ENCODE assay signal across 8 cellular contexts in the genomic region with DNA sequence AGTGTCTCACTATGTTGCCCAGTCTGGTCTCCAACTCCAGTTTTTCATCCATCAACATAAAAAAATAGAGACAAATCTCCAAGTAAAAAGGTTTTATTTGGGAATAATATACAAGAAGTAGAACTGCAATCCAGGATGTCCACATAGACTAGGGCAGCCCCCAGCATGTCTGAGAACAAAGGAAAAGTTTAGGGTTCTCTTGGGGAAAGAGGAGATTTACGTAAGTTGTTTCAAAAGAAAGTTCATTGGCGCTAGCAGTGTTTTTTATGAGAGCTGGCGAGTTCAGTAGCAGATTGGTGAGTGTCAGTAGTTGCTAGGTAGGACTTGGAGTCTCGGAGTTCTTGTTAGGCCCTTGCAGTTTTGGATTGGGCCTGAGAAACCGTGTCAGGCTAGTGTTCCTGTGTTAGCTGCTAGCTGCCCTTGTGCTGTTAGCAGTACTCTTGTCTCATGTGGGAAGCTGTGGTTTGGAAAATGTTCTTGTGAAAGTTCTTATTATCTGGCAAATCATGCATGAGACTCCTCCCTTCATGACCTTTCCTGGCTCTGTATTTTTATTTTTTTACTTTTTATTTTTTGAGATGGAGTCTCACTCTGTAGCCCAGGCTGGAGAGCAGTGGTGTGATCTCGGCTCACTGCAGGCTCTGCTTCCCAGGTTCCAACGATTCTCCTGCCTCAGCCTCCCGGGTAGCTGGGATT. TPM values are rescaled to one million over a fixed set of nuclear protein-coding genes. Genes with fewer than 3 reads are reported as not detected.
DNase-seq lines count a peak whose midpoint lies in the region; ATAC-seq, FAIRE-seq and TF ChIP-seq lines count a peak whose summit lies in the region.

No MANE protein-coding gene starts in this region.

- peak; percentile 53 to 54 for ATAC-seq in activated T-cell treated with anti-CD3 and anti-CD28 coated beads, Interleukin-2, amount 50 U/mL, for 72 hours (replicated peaks in 1 of 2)
- peak; percentile 93 for ATAC-seq in HG02642 (IDR thresholded peaks at IDR 0.05; ENCODE audit: poor library complexity, unreplicated experiment)

- no peaks in the 10 kb centered on the region for H4K20me1 ChIP-seq in H1 (replicated peaks in 1 of 2; ENCODE audit: control insufficient read depth in 1 of 2, insufficient read depth in 2 of 2, low read length in 2 of 2)

- peaks cover 27% of the 10 kb centered on the region for H3K27me3 Mint-ChIP-seq in activated T-cell treated with anti-CD3 and anti-CD28 coated beads, Interleukin-2, amount 50 U/mL, for 72 hours (ENCODE audit: low read depth)

- H2BK5ac ChIP-seq in H1 (ENCODE audit: low read depth, low read length): 0 out of 2 replicates have a peak overlapping the region, but pooled peaks have one; percentile 18

- no peak overlapping the region for H2BK12ac ChIP-seq in H1 (ENCODE audit: low read depth, low read length)

- H2AFZ ChIP-seq in H1 (ENCODE audit: low read length): 0 out of 2 replicates have a peak overlapping the region, but pooled peaks have one; percentile 47

- H3K56ac ChIP-seq in H1 (replicated peaks; ENCODE audit: insufficient read length, low read depth, low read length): no peak overlapping the region

- no peak overlapping the region for H2BK15ac ChIP-seq in H1 (ENCODE audit: low read length)

- H2BK20ac ChIP-seq in H1 (ENCODE audit: low read length): no peak overlapping the region

- DNase-seq in activated T-cell treated with anti-CD3 and anti-CD28 coated beads, Interleukin-2, amount 50 U/mL, for 72 hours: peak; percentile 3 to 10
- DNase-seq in activated T-cell treated with anti-CD3 and anti-CD28 coated beads, Interleukin-2, amount 50 U/mL, for 48 hours: no peak
- DNase-seq in NOMO-1 treated with DMSO at 0.1 percent for 48 hours (lab: John Stamatoyannopoulos, UW; ENCODE audit: unreplicated experiment) (peak; percentile 95), H1 (ENCODE audit: low read depth in 1 of 2, low spot score in 2 of 2) (no peak), SHP77 (lab: John Stamatoyannopoulos, UW) (no peak), NK-92 (lab: John Stamatoyannopoulos, UW; ENCODE audit: unreplicated experiment) (no peak)

- TF ChIP-seq CTCF in H1 (IDR thresholded peaks at IDR 0.05; ENCODE audit: control extremely low read depth in 1 of 3, insufficient read depth in 1 of 3, low read depth in 1 of 3, low read length in 3 of 3): no peak

- H3K4me3 ChIP-seq in H1 (ENCODE audit: extremely low read depth in 1 of 4, insufficient read depth in 2 of 4, low read depth in 3 of 4, low read length in 4 of 4): no peak overlapping the region
- no peak overlapping the region for H3K4me3 ChIP-seq in muscle layer of colon (ENCODE audit: low read depth in 1 of 2, low read length in 2 of 2)

- TF ChIP-seq POLR2A in H1 (IDR thresholded peaks at IDR 0.05; ENCODE audit: control extremely low read depth in 1 of 2, low read depth in 2 of 2, low read length in 2 of 2): no peak

- H3K4me1 ChIP-seq in H1 (replicated peaks in 1 of 4; ENCODE audit: control insufficient read depth in 3 of 4, insufficient read depth in 4 of 4, low read length in 3 of 4) (no peaks in the 10 kb centered on the region; a peak in 1 of 7 replicates), muscle layer of colon (ENCODE audit: insufficient read depth, low read length) (peaks cover 4% of the 10 kb centered on the region)

- CTCF ChIA-PET in H1 (lab: Charles Lee; ENCODE audit: partially characterized antibody): interaction anchor here (0.6 to 2.2 kb wide), 4 partner anchors 38 to 134 kb away, joined by 3 to 8 read pairs (median 3); partner anchors contain the start of gene PDRG1

- H3K79me2 ChIP-seq in H1 (ENCODE audit: control insufficient read depth in 1 of 2, insufficient read depth in 2 of 2, low read length in 2 of 2): no peaks in the 10 kb centered on the region

- no peak overlapping the region for H4K8ac ChIP-seq in H1 (ENCODE audit: extremely low read depth, insufficient read depth, low read length)

- no peak overlapping the region for H4K5ac ChIP-seq in H1 (ENCODE audit: insufficient read length, low read depth, low read length)

- H3K4me3 Mint-ChIP-seq in activated T-cell treated with anti-CD3 and anti-CD28 coated beads, Interleukin-2, amount 50 U/mL, for 72 hours: no peak overlapping the region

- no peak for TF ChIP-seq RAD21 in H1 (IDR thresholded peaks at IDR 0.05 in 1 of 2, conservative IDR thresholded peaks at IDR 0.05 in 1 of 2; ENCODE audit: low read depth in 2 of 2, low read length in 2 of 2)

- no peak for TF ChIP-seq EP300 in H1 (IDR thresholded peaks at IDR 0.05; ENCODE audit: borderline replicate concordance in 1 of 2, low read depth in 2 of 2, low read length in 2 of 2)

- H3K27me3 ChIP-seq in H1 (replicated peaks in 1 of 4; ENCODE audit: control insufficient read depth in 3 of 4, extremely low read depth in 1 of 4, insufficient read depth in 3 of 4, low read length in 3 of 4) (peaks cover 0 to 2% (median 0%) of the 10 kb centered on the region in 4 experiments; a peak in 2 of 7 replicates), muscle layer of colon (ENCODE audit: control insufficient read depth in 1 of 2, insufficient read depth in 2 of 2, low read length in 2 of 2) (no peaks in the 10 kb centered on the region)

- H3K36me3 Mint-ChIP-seq in activated T-cell treated with anti-CD3 and anti-CD28 coated beads, Interleukin-2, amount 50 U/mL, for 72 hours (ENCODE audit: insufficient read depth in 2 of 2): no peaks in the 10 kb centered on the region

- H3K36me3 ChIP-seq in H1 (ENCODE audit: control insufficient read depth in 2 of 4, insufficient read depth in 4 of 4, low read length in 3 of 4) (no peaks in the 10 kb centered on the region), muscle layer of colon (ENCODE audit: insufficient read depth, low read length) (no peaks in the 10 kb centered on the region)

- peak; percentile 89 for FAIRE-seq in H1 (lab: Jason Lieb, UNC)

- no peaks in the 10 kb centered on the region for H3K4me1 Mint-ChIP-seq in activated T-cell treated with anti-CD3 and anti-CD28 coated beads, Interleukin-2, amount 50 U/mL, for 72 hours (ENCODE audit: low read depth)

- no peak overlapping the region for H4K91ac ChIP-seq in H1 (replicated peaks; ENCODE audit: insufficient read length, low read length)

- no peak overlapping the region for H3K27ac ChIP-seq in H1 (ENCODE audit: low read depth, low read length)
- H3K27ac ChIP-seq in muscle layer of colon (ENCODE audit: low read depth, low read length): peak overlapping the region; percentile 27

- H3K23ac ChIP-seq in H1 (ENCODE audit: insufficient read length): no peak overlapping the region

- H3K9ac ChIP-seq in H1 (replicated peaks in 1 of 4; ENCODE audit: extremely low read depth in 1 of 4, low read depth in 3 of 4, low read length in 3 of 4): no peak overlapping the region
- H3K9ac ChIP-seq in muscle layer of colon (ENCODE audit: low read length): no peak overlapping the region

- no peaks in the 10 kb centered on the region for H3K23me2 ChIP-seq in H1 (ENCODE audit: low read depth, low read length)

- H2AK5ac ChIP-seq in H1 (ENCODE audit: low read depth, low read length): no peak overlapping the region

- H3K14ac ChIP-seq in H1 (ENCODE audit: insufficient read length): no peak overlapping the region

- H3K18ac ChIP-seq in H1 (ENCODE audit: extremely low read depth, low read length): no peak overlapping the region

- H3K27ac Mint-ChIP-seq in activated T-cell treated with anti-CD3 and anti-CD28 coated beads, Interleukin-2, amount 50 U/mL, for 72 hours: no peak overlapping the region

- 81% methylated on average over 8 of the region's 8 CpGs; no CpG with 5 or more reads in 1 of the 2 experiments for WGBS in H1 (ENCODE audit: extremely low coverage in 1 of 2, insufficient coverage in 1 of 2, insufficient read length in 1 of 2, insufficient replicate concordance in 2 of 2, low coverage in 1 of 2, low lambda C conversion rate in 2 of 2, missing lambda C conversion rate in 1 of 2), 2 experiments

- no peaks in the 10 kb centered on the region for H3K9me3 ChIP-seq in H1 (ENCODE audit: insufficient read depth in 2 of 2, low read depth in 1 of 2, low read length in 1 of 2)
- no peaks in the 10 kb centered on the region for H3K9me3 ChIP-seq in muscle layer of colon (ENCODE audit: low read length)

- no peak overlapping the region for H3K4ac ChIP-seq in H1 (replicated peaks; ENCODE audit: insufficient read length, low read depth, low read length)

- H2BK120ac ChIP-seq in H1 (replicated peaks; ENCODE audit: low read depth, low read length): no peak overlapping the region

- POLR2A ChIA-PET in H1 (lab: Charles Lee; ENCODE audit: partially characterized antibody): interaction anchor here (0.6 to 1.3 kb wide), 2 partner anchors 57 to 350 kb away, joined by 3 to 4 read pairs; partner anchors contain the start of gene PDRG1

- no peak overlapping the region for H3K4me2 ChIP-seq in H1 (ENCODE audit: insufficient read depth in 1 of 2, low read depth in 2 of 2, low read length in 2 of 2)

- no peaks in the 10 kb centered on the region for H3K79me1 ChIP-seq in H1 (ENCODE audit: low read depth, low read length)

- H3K9me3 Mint-ChIP-seq in activated T-cell treated with anti-CD3 and anti-CD28 coated beads, Interleukin-2, amount 50 U/mL, for 72 hours: no peaks in the 10 kb centered on the region

RNA-seq across cellular contexts. Expression of gene TTLL9, which starts 24.7 kb away (rescaled TPM):
- not detected for total RNA-seq in activated T-cell treated with anti-CD3 and anti-CD28 coated beads, Interleukin-2, amount 50 U/mL, for 72 hours
- not detected in 2 replicates for total RNA-seq in H1 (2021; fragmentation: NEBNext Ultra II Directional; extraction: Animal tissue kit (Norgen Biotek cat#: 25700))
- 0.06 and 0.19 TPM in 2 replicates for polyA plus RNA-seq in H1 (2011; rRNA removed)
- polyA plus RNA-seq in H1 (2011; cell fraction: cytosol; rRNA removed): 0.10 TPM
- polyA plus RNA-seq in H1 (2011; cell fraction: nucleus; rRNA removed): 0.20 TPM
- 0.15 to 0.24 TPM (median 0.16 TPM) in 3 of 4 replicates, not detected in the other for polyA plus RNA-seq in H1 (2012, experiment 1 of 2)
- not detected for polyA plus RNA-seq in H1 (2012, experiment 2 of 2)
- not detected for polyA plus RNA-seq in H1 (2013, experiment 1 of 2)
- polyA plus RNA-seq in H1 (2013, experiment 2 of 2): 0.04 TPM
- polyA minus RNA-seq in H1 (2011; rRNA and poly(A)+ RNA removed): 0.20 TPM in 1 of 2 replicates, not detected in the other
- not detected for polyA minus RNA-seq in H1 (2011; cell fraction: cytosol; rRNA and poly(A)+ RNA removed)
- polyA minus RNA-seq in H1 (2011; cell fraction: nucleus; rRNA and poly(A)+ RNA removed): not detected

RNA-seq across cellular contexts. Expression of gene DUSP15, which starts 24.8 kb away (rescaled TPM):
- not detected for total RNA-seq in activated T-cell treated with anti-CD3 and anti-CD28 coated beads, Interleukin-2, amount 50 U/mL, for 72 hours
- 0.91 and 1.0 TPM in 2 replicates for total RNA-seq in H1 (2021; fragmentation: NEBNext Ultra II Directional; extraction: Animal tissue kit (Norgen Biotek cat#: 25700))
- 3.2 and 6.0 TPM in 2 replicates for polyA plus RNA-seq in H1 (2011; rRNA removed)
- 3.9 TPM for polyA plus RNA-seq in H1 (2011; cell fraction: cytosol; rRNA removed)
- polyA plus RNA-seq in H1 (2011; cell fraction: nucleus; rRNA removed): 4.7 TPM
- 0.77 to 3.2 TPM (median 2.8 TPM) in 4 replicates for polyA plus RNA-seq in H1 (2012, experiment 1 of 2)
- 1.6 TPM for polyA plus RNA-seq in H1 (2012, experiment 2 of 2)
- 0.87 TPM for polyA plus RNA-seq in H1 (2013, experiment 1 of 2)
- 0.79 TPM for polyA plus RNA-seq in H1 (2013, experiment 2 of 2)
- polyA minus RNA-seq in H1 (2011; rRNA and poly(A)+ RNA removed): 0.39 and 1.1 TPM in 2 replicates
- 2.6 TPM for polyA minus RNA-seq in H1 (2011; cell fraction: cytosol; rRNA and poly(A)+ RNA removed)
- polyA minus RNA-seq in H1 (2011; cell fraction: nucleus; rRNA and poly(A)+ RNA removed): 5.4 TPM

RNA-seq across cellular contexts. Expression of gene FOXS1, which starts 49.7 kb away (rescaled TPM):
- total RNA-seq in activated T-cell treated with anti-CD3 and anti-CD28 coated beads, Interleukin-2, amount 50 U/mL, for 72 hours: not detected
- total RNA-seq in H1 (2021; fragmentation: NEBNext Ultra II Directional; extraction: Animal tissue kit (Norgen Biotek cat#: 25700)): not detected in 2 replicates
- polyA plus RNA-seq in H1 (2011; rRNA removed): 0.45 and 0.47 TPM in 2 replicates
- 0.36 TPM for polyA plus RNA-seq in H1 (2011; cell fraction: cytosol; rRNA removed)
- polyA plus RNA-seq in H1 (2011; cell fraction: nucleus; rRNA removed): 0.43 TPM
- 0.13 to 0.28 TPM in 2 of 4 replicates, not detected in the others for polyA plus RNA-seq in H1 (2012, experiment 1 of 2)
- polyA plus RNA-seq in H1 (2012, experiment 2 of 2): 0.26 TPM
- 0.12 TPM for polyA plus RNA-seq in H1 (2013, experiment 1 of 2)
- polyA plus RNA-seq in H1 (2013, experiment 2 of 2): 0.20 TPM
- polyA minus RNA-seq in H1 (2011; rRNA and poly(A)+ RNA removed): not detected in 2 replicates
- polyA minus RNA-seq in H1 (2011; cell fraction: cytosol; rRNA and poly(A)+ RNA removed): not detected
- 1.00 TPM for polyA minus RNA-seq in H1 (2011; cell fraction: nucleus; rRNA and poly(A)+ RNA removed)

RNA-seq across cellular contexts. Expression of gene PDRG1, which starts 56.7 kb away (rescaled TPM):
- 10 to 100 TPM; 13.1 to 19.3 TPM for total RNA-seq in activated T-cell treated with anti-CD3 and anti-CD28 coated beads, Interleukin-2, amount 50 U/mL, for 72 hours
- 14.2 and 14.5 TPM in 2 replicates for total RNA-seq in H1 (2021; fragmentation: NEBNext Ultra II Directional; extraction: Animal tissue kit (Norgen Biotek cat#: 25700))
- polyA plus RNA-seq in H1 (2011; rRNA removed): 20.1 and 20.8 TPM in 2 replicates
- 26.4 TPM for polyA plus RNA-seq in H1 (2011; cell fraction: cytosol; rRNA removed)
- polyA plus RNA-seq in H1 (2011; cell fraction: nucleus; rRNA removed): 15.8 TPM
- 25.2 to 36.8 TPM (median 30.7 TPM) in 4 replicates for polyA plus RNA-seq in H1 (2012, experiment 1 of 2)
- polyA plus RNA-seq in H1 (2012, experiment 2 of 2): 22.0 TPM
- polyA plus RNA-seq in H1 (2013, experiment 1 of 2): 10.7 TPM
- polyA plus RNA-seq in H1 (2013, experiment 2 of 2): 11.2 TPM
- polyA minus RNA-seq in H1 (2011; rRNA and poly(A)+ RNA removed): 6.0 and 7.3 TPM in 2 replicates
- polyA minus RNA-seq in H1 (2011; cell fraction: cytosol; rRNA and poly(A)+ RNA removed): 8.3 TPM
- 5.7 TPM for polyA minus RNA-seq in H1 (2011; cell fraction: nucleus; rRNA and poly(A)+ RNA removed)

Comparison
In these comparisons a context has a peak if more than half of its experiments do, and no peak if none do; other contexts are left out.
1. DNase-seq: peak in activated T-cell treated with anti-CD3 and anti-CD28 coated beads, Interleukin-2, amount 50 U/mL, for 72 hours (2 of 2) and NOMO-1 treated with DMSO at 0.1 percent for 48 hours (single experiment); none in activated T-cell treated with anti-CD3 and anti-CD28 coated beads, Interleukin-2, amount 50 U/mL, for 48 hours (0 of 2), H1 (0 of 2), SHP77 (0 of 2) and NK-92 (single experiment).